In the genomic region with DNA sequence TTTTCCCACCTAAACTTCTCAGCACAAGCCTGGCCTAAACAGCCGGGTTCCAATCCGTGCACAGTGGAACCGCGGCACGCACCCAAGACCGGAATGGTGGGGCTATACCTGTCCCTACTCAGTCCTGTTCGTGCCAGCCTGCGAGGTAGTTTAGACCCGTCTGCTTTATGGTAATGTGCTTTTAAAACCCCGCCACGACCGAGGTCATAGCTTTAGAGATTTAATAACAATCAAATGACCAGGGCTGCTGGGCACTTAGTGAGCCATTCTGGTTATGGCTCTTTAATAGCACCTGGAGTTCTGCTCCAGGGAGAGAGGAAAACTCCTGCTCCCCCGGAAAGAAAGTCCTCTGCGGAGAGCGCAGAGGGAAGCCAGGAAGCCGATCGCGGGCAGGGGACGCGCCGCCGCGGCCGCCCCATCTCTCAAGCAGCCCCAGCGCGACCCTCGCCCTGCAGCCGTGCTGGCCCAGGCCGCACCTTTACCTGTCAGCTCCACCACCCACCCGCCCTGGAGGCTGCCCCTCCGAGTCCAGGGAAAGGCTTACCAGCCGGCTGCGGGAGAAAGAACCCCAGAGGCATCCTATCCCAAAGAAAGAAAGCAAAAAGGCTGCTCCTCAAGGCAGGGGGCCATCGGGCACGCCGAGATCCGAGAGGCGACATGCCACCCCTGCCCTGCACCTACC, we compare ENCODE assay signal across 8 cellular contexts. TPM values are rescaled to one million over a fixed set of nuclear protein-coding genes. Genes with fewer than 3 reads are reported as not detected.
DNase-seq lines count a peak whose midpoint lies in the region; ATAC-seq, FAIRE-seq and TF ChIP-seq lines count a peak whose summit lies in the region.

No MANE protein-coding gene starts in this region.

- no peak for TF ChIP-seq CTCF in activated B cell treated with CpG ODN at 0.5 μM for 24 hours (IDR thresholded peaks at IDR 0.05)
- TF ChIP-seq CTCF in HepG2 (CRISPR knock-in tag; IDR thresholded peaks at IDR 0.05) = no peak

- no peak for TF ChIP-seq RAD21 in HepG2 (CRISPR knock-in tag; IDR thresholded peaks at IDR 0.05)

- H3K27me3 ChIP-seq in HUES48 (ENCODE audit: control insufficient read depth, insufficient read depth, low read length) (peaks cover 19% of the 10 kb centered on the region), HepG2 (ENCODE audit: control insufficient read depth in 1 of 2, insufficient read depth in 2 of 2, low read length in 2 of 2) (no peaks in the 10 kb centered on the region; a peak in 2 of 5 replicates)

- H3K36me3 Mint-ChIP-seq in activated B cell treated with CpG ODN at 0.5 μM for 24 hours (ENCODE audit: low read depth) = peaks cover 12% of the 10 kb centered on the region

- H3K4me1 ChIP-seq in ES-I3 (ENCODE audit: insufficient read depth, low read length) (peaks cover 4% of the 10 kb centered on the region), HUES48 (ENCODE audit: control insufficient read depth, insufficient read depth, low read length) (peaks cover 20% of the 10 kb centered on the region), HepG2 (ENCODE audit: insufficient read depth, low read length) (peaks cover 35% of the 10 kb centered on the region)

- no TSS peak for BruUV-seq in HepG2 (replicated peaks; lab: Mats Ljungman, UMichigan)

- POLR2A ChIA-PET in activated B cell treated with CpG ODN at 0.5 μM for 24 hours (lab: Charles Lee) (interaction anchor here (0.6 to 1.2 kb wide), 7 partner anchors 11 to 914 kb away, joined by 3 to 7 read pairs (median 3); no protein-coding TSS in a partner anchor), HepG2 (lab: Yijun Ruan, JAX) (interaction anchor here (0.7 to 1.3 kb wide), 5 partner anchors 8 to 998 kb away, joined by 3 to 9 read pairs (median 3); a partner anchor contains a TSS)

- no peak for DNase-seq in activated B cell treated with CpG ODN at 0.5 μM for 24 hours
- DNase-seq in cortex of kidney (lab: John Stamatoyannopoulos, UW) = peak; percentile 56
- DNase-seq in HepG2 (ENCODE audit: low spot score) = no peak
- DNase-seq in stimulated activated CD4-positive, alpha-beta T cell treated with anti-CD3 and anti-CD28 coated beads, Interleukin-4, amount 100 ng/mL, for 4 hours = peak; percentile 12 to 21
- DNase-seq in NK-92 treated with Interleukin-12 subunit alpha and Interleukin-12 subunit beta, amount 100 ng/mL, for 24 hours (lab: John Stamatoyannopoulos, UW) = no peak

- 0% methylated on average over 7 of the region's 38 CpGs for WGBS in HepG2 (ENCODE audit: low lambda C conversion rate)

- H3K79me2 ChIP-seq in HepG2 (ENCODE audit: insufficient read depth, low read length) = no peaks in the 10 kb centered on the region

- ATAC-seq in GM21529 (IDR thresholded peaks at IDR 0.05; ENCODE audit: unreplicated experiment) (peak; percentile 23), activated B cell treated with CpG ODN at 0.5 μM for 24 hours (ENCODE audit: low read depth) (peak; percentile 19), HepG2 (peak; percentile 69)

- peak overlapping the region; percentile 82 for H2AFZ ChIP-seq in HepG2 (ENCODE audit: low read length)

- H4K20me1 ChIP-seq in HepG2 (ENCODE audit: insufficient read depth, low read length) = peaks cover 6% of the 10 kb centered on the region; the same call in 1 of the 2 replicates

- H3K27me3 Mint-ChIP-seq in activated B cell treated with CpG ODN at 0.5 μM for 24 hours = peaks cover 4% of the 10 kb centered on the region

- in situ Hi-C loops in HepG2 (cut with HindIII; ENCODE audit: extremely low pct_ligation_motif_present, low pct_unique_long_range_greater_than_20kb) = no loop called here

- peak overlapping the region; percentile 66 for H3K27ac ChIP-seq in HUES48 (ENCODE audit: low read depth, low read length)
- peak overlapping the region; percentile 43 for H3K27ac ChIP-seq in HepG2 (ENCODE audit: extremely low read length, insufficient read depth, low read length)

- intact Hi-C loops in activated B cell treated with CpG ODN at 0.5 μM for 24 hours (cut with micrococcal nuclease) (loop anchor here (1.0 to 10.0 kb wide), 13 partner anchors 67 to 1505 kb away; a partner anchor contains a TSS), HepG2 (cut with micrococcal nuclease; ENCODE audit: unreplicated experiment) (loop anchor here (5.0 to 10.0 kb wide), 2 partner anchors 58 to 105 kb away; no protein-coding TSS in a partner anchor)

- peak overlapping the region; percentile 99 for H3K4me3 ChIP-seq in HUES48 (ENCODE audit: low read depth, low read length)
- peak overlapping the region; percentile 91 to 97 (median 92) for H3K4me3 ChIP-seq in HepG2 (replicated peaks in 1 of 3; ENCODE audit: insufficient read depth in 1 of 3, low read depth in 2 of 3, low read length in 3 of 3)

- TF ChIP-seq EP300 in HepG2 (IDR thresholded peaks at IDR 0.05; ENCODE audit: low read depth in 2 of 2, low read length in 2 of 2) (no peak), HepG2 (CRISPR knock-in tag; IDR thresholded peaks at IDR 0.05; ENCODE audit: borderline replicate concordance) (no peak)

- H3K9me3 ChIP-seq in ES-I3 (ENCODE audit: control insufficient read depth, insufficient read depth, low read length) = 0 out of 2 replicates have a peak, but pooled peaks cover 2% of the 10 kb centered on the region
- no peaks in the 10 kb centered on the region for H3K9me3 ChIP-seq in HUES48 (ENCODE audit: control insufficient read depth, insufficient read depth, low read length)
- H3K9me3 ChIP-seq in HepG2 (ENCODE audit: low read length) = no peaks in the 10 kb centered on the region

- peak overlapping the region; percentile 78 for H3K9ac ChIP-seq in ES-I3 (ENCODE audit: low read depth, low read length)
- H3K9ac ChIP-seq in HUES48 (ENCODE audit: low read depth, low read length) = peak overlapping the region; percentile 88
- H3K9ac ChIP-seq in HepG2 (ENCODE audit: insufficient read depth, low read depth, low read length) = peak overlapping the region; percentile 75

- H3K36me3 ChIP-seq in ES-I3 (ENCODE audit: insufficient read depth, low read length) = no peaks in the 10 kb centered on the region
- no peaks in the 10 kb centered on the region for H3K36me3 ChIP-seq in HUES48 (ENCODE audit: control insufficient read depth, insufficient read depth, low read length)
- no peaks in the 10 kb centered on the region for H3K36me3 ChIP-seq in HepG2 (replicated peaks in 1 of 2; ENCODE audit: control insufficient read depth in 1 of 2, insufficient read depth in 2 of 2, low read length in 2 of 2)

- H3K4me1 Mint-ChIP-seq in activated B cell treated with CpG ODN at 0.5 μM for 24 hours = peaks cover 24% of the 10 kb centered on the region

- no peaks in the 10 kb centered on the region for H3K9me3 Mint-ChIP-seq in activated B cell treated with CpG ODN at 0.5 μM for 24 hours

- TF ChIP-seq POLR2A in HepG2 (IDR thresholded peaks at IDR 0.05; ENCODE audit: insufficient read depth in 1 of 2, low read depth in 2 of 2, low read length in 2 of 2) = no peak

- H3K4me3 Mint-ChIP-seq in activated B cell treated with CpG ODN at 0.5 μM for 24 hours = peak overlapping the region; percentile 97

- no peak for FAIRE-seq in HepG2 (lab: Jason Lieb, UNC)

- peak overlapping the region; percentile 100 for H3K4me2 ChIP-seq in HepG2 (ENCODE audit: low read depth, low read length)

- CTCF ChIA-PET in activated B cell treated with CpG ODN at 0.5 μM for 24 hours (lab: Charles Lee) (interaction anchor here (2.5 kb wide), 1 partner anchor 179 kb away, joined by 12 read pairs; no protein-coding TSS in a partner anchor), HepG2 (lab: Yijun Ruan, JAX; ENCODE audit: low intra/inter-chr PET ratio, low total read pairs) (no interaction called here)

- H3K27ac Mint-ChIP-seq in activated B cell treated with CpG ODN at 0.5 μM for 24 hours = peak overlapping the region; percentile 91

RNA-seq across cellular contexts. Expression of a gene that starts 0.5 kb away (rescaled TPM):
- 13.0 and 17.5 TPM in 2 replicates for total RNA-seq in activated B cell treated with CpG ODN at 0.5 μM for 24 hours
- 7.7 and 11.5 TPM in 2 replicates for total RNA-seq in HepG2 (2016; rRNA removed; fragmentation: Illumina TruSeq; extraction: Trizol)
- total RNA-seq in HepG2 (2016; cell fraction: cytosol; rRNA removed; fragmentation: Illumina TruSeq; extraction: Trizol; ENCODE audit: low read depth) = 1.9 and 2.0 TPM in 2 replicates
- total RNA-seq in HepG2 (2016; cell fraction: insoluble cytoplasmic fraction; rRNA removed; fragmentation: Illumina TruSeq; extraction: Trizol) = 9.2 and 12.1 TPM in 2 replicates
- total RNA-seq in HepG2 (2016; cell fraction: membrane; rRNA removed; fragmentation: Illumina TruSeq; extraction: Trizol) = 3.7 and 4.3 TPM in 2 replicates
- 23.1 and 24.2 TPM in 2 replicates for total RNA-seq in HepG2 (2016; cell fraction: nucleus; rRNA removed; fragmentation: Illumina TruSeq; extraction: Trizol)
- 2.2 and 2.5 TPM in 2 replicates for polyA plus RNA-seq in HepG2 (2011; rRNA removed)
- polyA plus RNA-seq in HepG2 (2011; cell fraction: cytosol; rRNA removed) = 2.3 and 2.4 TPM in 2 replicates
- polyA plus RNA-seq in HepG2 (2011; cell fraction: nucleus; rRNA removed) = 1.7 and 2.1 TPM in 2 replicates
- 3.0 and 3.1 TPM in 2 replicates for polyA plus RNA-seq in HepG2 (2012)
- 0.65 and 0.67 TPM in 2 replicates for polyA plus RNA-seq in HepG2 (2016; cell fraction: cytosol; fragmentation: Illumina TruSeq; extraction: Trizol; ENCODE audit: low read depth)
- 10.9 and 13.0 TPM in 2 replicates for polyA plus RNA-seq in HepG2 (2016; cell fraction: insoluble cytoplasmic fraction; fragmentation: Illumina TruSeq; extraction: Trizol; ENCODE audit: low read depth)
- polyA plus RNA-seq in HepG2 (2016; cell fraction: membrane; fragmentation: Illumina TruSeq; extraction: Trizol; ENCODE audit: low read depth) = 1.6 and 2.5 TPM in 2 replicates
- 4.2 and 4.8 TPM in 2 replicates for polyA plus RNA-seq in HepG2 (2016; cell fraction: nucleus; fragmentation: Illumina TruSeq; extraction: Trizol; ENCODE audit: insufficient read depth, low read depth)
- 13.7 and 32.5 TPM in 2 replicates for polyA minus RNA-seq in HepG2 (2011; rRNA and poly(A)+ RNA removed; ENCODE audit: low replicate concordance)
- polyA minus RNA-seq in HepG2 (2011; cell fraction: cytosol; rRNA and poly(A)+ RNA removed) = 4.5 and 9.4 TPM in 2 replicates
- polyA minus RNA-seq in HepG2 (2011; cell fraction: nucleus; rRNA and poly(A)+ RNA removed) = 35.5 and 38.8 TPM in 2 replicates

Comparison
In these comparisons a context has a peak if more than half of its experiments do, and no peak if none do; other contexts are left out.
1. ATAC-seq: peak in every context shown above with its lines; median percentile 69 in HepG2; 23 in GM21529; 19 in activated B cell treated with CpG ODN at 0.5 μM for 24 hours.
2. DNase-seq: peak in cortex of kidney (single experiment) and stimulated activated CD4-positive, alpha-beta T cell treated with anti-CD3 and anti-CD28 coated beads, Interleukin-4, amount 100 ng/mL, for 4 hours (2 of 2); none in activated B cell treated with CpG ODN at 0.5 μM for 24 hours (single experiment), HepG2 (single experiment) and NK-92 treated with Interleukin-12 subunit alpha and Interleukin-12 subunit beta, amount 100 ng/mL, for 24 hours (single experiment).
3. Peak in every context shown above with its lines, with median percentiles within 50 percentile points of each other: H3K9ac ChIP-seq.